ENCODE assay signal across 7 cellular contexts in genomic region chr14:27008187-27008586, GRCh38.
"Had no signal": no experiment of that assay in that cellular context is flagged by ENCODE, and none has a peak within 500 bp of the region (broad histone marks: within the 10 kb centered on the region; RNA-seq: fewer than 3 reads in every experiment).

No MANE protein-coding gene starts in this region.

- H3K27ac Mint-ChIP-seq: GM23338, H9, IgD-negative memory B cell had no signal

- H3K27me3 Mint-ChIP-seq: IgD-negative memory B cell had no signal

- DNase-seq: H9, HCEC 1CT, KBM-7 had no signal

- H3K36me3 Mint-ChIP-seq: IgD-negative memory B cell had no signal

- H3K4me1 Mint-ChIP-seq: GM23338, H9, IgD-negative memory B cell had no signal

- H3K9me3 Mint-ChIP-seq: GM23338 had no signal

- H3K27ac ChIP-seq: HL-60, KMS-11 had no signal

- H3K4me3 Mint-ChIP-seq: GM23338, H9, IgD-negative memory B cell had no signal

- ATAC-seq: GM23338 had no signal
